ENCODE assay signal across 15 cellular contexts in genomic region chr5:37867634-37868033, GRCh38. TPM values are rescaled to one million over a fixed set of nuclear protein-coding genes. Genes with fewer than 3 reads are reported as not detected.
"Had no signal": no experiment of that assay in that cellular context is flagged by ENCODE, and none has a peak within 500 bp of the region (broad histone marks: within the 10 kb centered on the region; RNA-seq: fewer than 3 reads in every experiment).

No MANE protein-coding gene starts in this region.

- H3K4me1 ChIP-seq: stomach had no signal

- H3K4me3 ChIP-seq: dorsolateral prefrontal cortex, stomach had no signal

- DNase-seq: activated CD4-positive, alpha-beta T cell treated with anti-CD3 and anti-CD28 coated beads, Interleukin-2, amount 50 U/mL, for 1 hour; activated T-cell treated with anti-CD3 and anti-CD28 coated beads for 4 hours; amniotic stem cell; dorsolateral prefrontal cortex; foreskin melanocyte; naive B cell; posterior cingulate gyrus; stomach had no signal

- H3K36me3 Mint-ChIP-seq: activated naive CD4-positive, alpha-beta T cell treated with anti-CD3 and anti-CD28 coated beads, Interleukin-2, amount 50 U/mL, for 24 hours; naive B cell had no signal

- H3K27ac ChIP-seq: dorsolateral prefrontal cortex, stomach had no signal

- H3K27ac Mint-ChIP-seq: activated naive CD4-positive, alpha-beta T cell treated with anti-CD3 and anti-CD28 coated beads, Interleukin-2, amount 50 U/mL, for 24 hours; activated T-helper 2 cell treated with anti-CD3 and anti-CD28 coated beads, Interferon-gamma antibody, Interleukin-2, Interleukin-4, amounts not matched to agents 10 μg/mL and 5 μg/mL and 100 μg/mL, durations not matched to agents 14 hours and 24 hours and 36 hours; naive B cell had no signal

- H3K9me3 Mint-ChIP-seq: activated T-helper 2 cell treated with anti-CD3 and anti-CD28 coated beads, Interferon-gamma antibody, Interleukin-2, Interleukin-4, amounts not matched to agents 10 μg/mL and 5 μg/mL and 100 μg/mL, durations not matched to agents 14 hours and 24 hours and 36 hours had no signal

- H3K4me3 Mint-ChIP-seq: activated naive CD4-positive, alpha-beta T cell treated with anti-CD3 and anti-CD28 coated beads, Interleukin-2, amount 50 U/mL, for 24 hours; naive B cell had no signal

- FAIRE-seq: bronchial epithelial cell, endometrium, urothelium cell line had no signal

- H3K36me3 ChIP-seq: stomach had no signal

- H3K4me1 Mint-ChIP-seq: activated naive CD4-positive, alpha-beta T cell treated with anti-CD3 and anti-CD28 coated beads, Interleukin-2, amount 50 U/mL, for 24 hours; naive B cell had no signal

RNA-seq across cellular contexts. Expression of gene GDNF, which starts 27.8 kb away (rescaled TPM):
- total RNA-seq: activated CD8-positive, alpha-beta memory T cell treated with anti-CD3 and anti-CD28 coated beads for 36 hours; activated T-helper 2 cell treated with anti-CD3 and anti-CD28 coated beads, Interferon-gamma antibody, Interleukin-2, Interleukin-4, amounts not matched to agents 10 μg/mL and 5 μg/mL and 100 μg/mL, durations not matched to agents 14 hours and 24 hours and 36 hours; T-helper 2 cell treated with Interferon-gamma antibody and Interleukin-4, amounts not matched to agents 100 ng/mL and 5 ng/mL, for 36 hours had no signal
